ENCODE assay signal across 12 cellular contexts in genomic region chr9:81559741-81560140, GRCh38.
DNase-seq lines count a peak whose midpoint lies in the region; TF ChIP-seq lines count a peak whose summit lies in the region.
"Had no signal": no experiment of that assay in that cellular context is flagged by ENCODE, and none has a peak within 500 bp of the region (broad histone marks: within the 10 kb centered on the region; RNA-seq: fewer than 3 reads in every experiment).

No MANE protein-coding gene starts in this region.

- DNase-seq in AG10803 (ENCODE audit: low read depth), result peak; percentile 93
- peak; percentile 55 for DNase-seq in MG63
- no peak for DNase-seq in coronary artery (ENCODE audit: low spot score)
- DNase-seq in mesothelial cell of epicardium (ENCODE audit: low spot score in 2 of 2, unreplicated experiment in 2 of 2), result no peak
- DNase-seq in NCI-H2196 treated with DMSO at 0.1 percent for 48 hours (lab: John Stamatoyannopoulos, UW; ENCODE audit: unreplicated experiment), result no peak
- DNase-seq in MV-4-11 (lab: John Stamatoyannopoulos, UW), result no peak
- no peak for DNase-seq in effector CD8-positive, alpha-beta T cell (lab: John Stamatoyannopoulos, UW)
- DNase-seq in nucleus accumbens (lab: John Stamatoyannopoulos, UW), result no peak
- DNase-seq: amygdala; CD8-positive, alpha-beta T cell; NCI-H1930; Right ventricle myocardium superior had no signal

- peaks cover 3% of the 10 kb centered on the region for H3K27me3 Mint-ChIP-seq in mesothelial cell of epicardium (ENCODE audit: low read depth)

- H3K9me3 Mint-ChIP-seq in mesothelial cell of epicardium, result no peaks in the 10 kb centered on the region
- H3K9me3 Mint-ChIP-seq: CD8-positive, alpha-beta T cell had no signal

- no peaks in the 10 kb centered on the region for H3K36me3 Mint-ChIP-seq in mesothelial cell of epicardium
- H3K36me3 Mint-ChIP-seq: CD8-positive, alpha-beta T cell had no signal

- H3K27me3 ChIP-seq in MG63, result no peaks in the 10 kb centered on the region

- peak overlapping the region; percentile 43 for H3K27ac Mint-ChIP-seq in mesothelial cell of epicardium
- H3K27ac Mint-ChIP-seq: CD8-positive, alpha-beta T cell had no signal

- no peak overlapping the region for H3K4me3 Mint-ChIP-seq in mesothelial cell of epicardium
- H3K4me3 Mint-ChIP-seq: CD8-positive, alpha-beta T cell had no signal

- H3K4me1 Mint-ChIP-seq in mesothelial cell of epicardium, result peaks cover 38% of the 10 kb centered on the region

- TF ChIP-seq CTCF in AG10803 (conservative IDR thresholded peaks at IDR 0.05; ENCODE audit: low read length) (no peak), coronary artery (IDR thresholded peaks at IDR 0.05) (no peak), mesothelial cell of epicardium (IDR thresholded peaks at IDR 0.05; ENCODE audit: unreplicated experiment) (no peak)

- H3K36me3 ChIP-seq in MG63, result no peaks in the 10 kb centered on the region

- no peak overlapping the region for H3K4me3 ChIP-seq in AG10803 (ENCODE audit: low read length)
- no peak overlapping the region for H3K4me3 ChIP-seq in MG63
- H3K4me3 ChIP-seq in coronary artery, result peak overlapping the region; percentile 1

- H3K27ac ChIP-seq in coronary artery, result peak overlapping the region in 1 of 2 donors; percentile 84

- H3K9me3 ChIP-seq in MG63, result no peaks in the 10 kb centered on the region

Comparison
In these comparisons a context has a peak if more than half of its experiments do, and no peak if none do; other contexts are left out.
1. DNase-seq: peak in AG10803 (single experiment) and MG63 (single experiment); none in coronary artery (single experiment), mesothelial cell of epicardium (0 of 2), NCI-H2196 treated with DMSO at 0.1 percent for 48 hours (single experiment), MV-4-11 (single experiment), effector CD8-positive, alpha-beta T cell (single experiment) and nucleus accumbens (0 of 56).